In genomic region chr17:21445091-21445650, GRCh38 we compare ENCODE assay signal across 26 cellular contexts.
"Had no signal": no experiment of that assay in that cellular context is flagged by ENCODE, and none has a peak within 500 bp of the region (broad histone marks: within the 10 kb centered on the region; RNA-seq: fewer than 3 reads in every experiment).

No MANE protein-coding gene starts in this region.

- H3K27me3 ChIP-seq: adrenal gland, body of pancreas had no signal

- H3K36me3 ChIP-seq: adrenal gland, esophagus squamous epithelium had no signal

- DNase-seq: activated CD4-positive, alpha-beta memory T cell treated with anti-CD3 and anti-CD28 coated beads for 36 hours; activated CD4-positive, alpha-beta T cell treated with anti-CD3 and anti-CD28 coated beads for 36 hours; activated CD4-positive, alpha-beta T cell treated with anti-CD3 and anti-CD28 coated beads, Interleukin-2, amount 10 ng/mL, durations not matched to agents 24 days and 14 days; activated CD4-positive, CD25-positive, alpha-beta regulatory T cell; activated CD4-positive, CD25-positive, alpha-beta regulatory T cell treated with anti-CD3 and anti-CD28 coated beads, Interleukin-2, amount 50 U/mL, for 72 hours; activated CD8-positive, alpha-beta memory T cell treated with anti-CD3 and anti-CD28 coated beads, Interleukin-2, amount 10 ng/mL, durations not matched to agents 7 days and 5 days; activated CD8-positive, alpha-beta memory T cell treated with anti-CD3 and anti-CD28 coated beads, Interleukin-2, amount 50 U/mL, for 4 hours; activated CD8-positive, alpha-beta T cell treated with anti-CD3 and anti-CD28 coated beads, Interleukin-2, amount 10 ng/mL, durations not matched to agents 7 days and 5 days; activated effector memory CD4-positive, alpha-beta T cell treated with anti-CD3 and anti-CD28 coated beads, Interleukin-2, amount 50 U/mL, for 16 hours; activated naive CD4-positive, alpha-beta T cell treated with anti-CD3 and anti-CD28 coated beads for 36 hours; activated naive CD8-positive, alpha-beta T cell treated with anti-CD3 and anti-CD28 coated beads for 36 hours; activated naive CD8-positive, alpha-beta T cell treated with anti-CD3 and anti-CD28 coated beads, Interleukin-2, amount 50 U/mL, for 24 hours; activated T-cell treated with anti-CD3 and anti-CD28 coated beads, Interleukin-2, amount 50 U/mL, for 1 hour; activated T-cell treated with anti-CD3 and anti-CD28 coated beads, Interleukin-2, amount 50 U/mL, for 48 hours; amygdala; aorta; body of pancreas; caudate nucleus; cortex of kidney; dermis blood vessel endothelial cell; effector CD8-positive, alpha-beta T cell; esophagus squamous epithelium; foreskin melanocyte; T-helper 2 cell had no signal

- H3K4me3 ChIP-seq: adrenal gland, body of pancreas, esophagus squamous epithelium had no signal

- H3K27ac ChIP-seq: adrenal gland, body of pancreas, epithelial cell of prostate, esophagus squamous epithelium had no signal

- H3K9me3 ChIP-seq: adrenal gland, body of pancreas, esophagus squamous epithelium had no signal

- ATAC-seq: activated CD4-positive, alpha-beta T cell treated with anti-CD3 and anti-CD28 coated beads for 36 hours; activated CD8-positive, alpha-beta memory T cell treated with anti-CD3 and anti-CD28 coated beads, Interleukin-2, amount 10 ng/mL, durations not matched to agents 7 days and 5 days; activated CD8-positive, alpha-beta T cell treated with anti-CD3 and anti-CD28 coated beads, Interleukin-2, amount 10 ng/mL, durations not matched to agents 7 days and 5 days; activated naive CD8-positive, alpha-beta T cell treated with anti-CD3 and anti-CD28 coated beads, Interleukin-2, amount 50 U/mL, for 24 hours; body of pancreas had no signal

- H3K4me1 ChIP-seq: adrenal gland, body of pancreas, esophagus squamous epithelium had no signal
